In genomic region chr12:90355701-90356345, GRCh38 we compare ENCODE assay signal across 19 cellular contexts.
"Had no signal": no experiment of that assay in that cellular context is flagged by ENCODE, and none has a peak within 500 bp of the region (broad histone marks: within the 10 kb centered on the region; RNA-seq: fewer than 3 reads in every experiment).

No MANE protein-coding gene starts in this region.

- H3K4me3 ChIP-seq: coronary artery, mucosa of descending colon, prostate gland, right lobe of liver, spleen, suprapubic skin, upper lobe of right lung had no signal

- FAIRE-seq: frontal cortex had no signal

- H3K9me3 ChIP-seq: mucosa of descending colon, prostate gland, right lobe of liver, suprapubic skin, upper lobe of right lung had no signal

- H3K27me3 ChIP-seq: brain microvascular endothelial cell, right lobe of liver, spleen, suprapubic skin, upper lobe of right lung had no signal

- H3K4me1 ChIP-seq: prostate gland, right lobe of liver, spleen, upper lobe of right lung had no signal

- H3K36me3 ChIP-seq: brain microvascular endothelial cell, prostate gland, right lobe of liver, spleen, suprapubic skin, upper lobe of right lung had no signal

- H3K27ac ChIP-seq: brain microvascular endothelial cell, coronary artery, prostate gland, right lobe of liver, spleen, suprapubic skin, upper lobe of right lung had no signal

- DNase-seq: activated B cell treated with CpG ODN at 0.5 μM for 24 hours; activated CD4-positive, alpha-beta T cell treated with anti-CD3 and anti-CD28 coated beads, Interleukin-2, amount 50 U/mL, for 1 hour; activated CD8-positive, alpha-beta memory T cell treated with anti-CD3 and anti-CD28 coated beads for 24 hours; activated gamma-delta T cell treated with Interleukin-2 at 50 U/mL for 16 hours; brain microvascular endothelial cell; effector CD4-positive, alpha-beta T cell; head of caudate nucleus; immature natural killer cell; mucosa of descending colon; natural killer cell; right lobe of liver; spleen; T-helper 17 cell; upper lobe of right lung had no signal

- ATAC-seq: left lobe of liver, mucosa of descending colon, natural killer cell, right lobe of liver, T-helper 17 cell, upper lobe of right lung had no signal
